Comparison of ENCODE assay signal across 9 cellular contexts in genomic region chr7:26329520-26330269, GRCh38. TPM values are rescaled to one million over a fixed set of nuclear protein-coding genes. Genes with fewer than 3 reads are reported as not detected.
DNase-seq lines count a peak whose midpoint lies in the region; ATAC-seq, FAIRE-seq and TF ChIP-seq lines count a peak whose summit lies in the region.
"Had no signal": no experiment of that assay in that cellular context is flagged by ENCODE, and none has a peak within 500 bp of the region (broad histone marks: within the 10 kb centered on the region; RNA-seq: fewer than 3 reads in every experiment).

No MANE protein-coding gene starts in this region.

- H3K27me3 Mint-ChIP-seq in neural progenitor cell (ENCODE audit: insufficient read depth, low read depth) = peaks cover 5% of the 10 kb centered on the region
- H3K27me3 Mint-ChIP-seq: activated CD4-positive, alpha-beta T cell treated with anti-CD3 and anti-CD28 coated beads, Interleukin-2, amount 10 ng/mL, durations not matched to agents 7 days and 5 days had no signal

- H3K9me3 Mint-ChIP-seq in neural progenitor cell = peaks cover 8% of the 10 kb centered on the region
- H3K9me3 Mint-ChIP-seq: activated CD4-positive, alpha-beta T cell treated with anti-CD3 and anti-CD28 coated beads, Interleukin-2, amount 10 ng/mL, durations not matched to agents 7 days and 5 days had no signal

- 82 to 84% methylated on average over 12 to 13 of the region's 13 CpGs for WGBS in heart right ventricle, 2 donors

- no peaks in the 10 kb centered on the region for H4K20me1 ChIP-seq in neural progenitor cell (ENCODE audit: low read depth)

- H3K27me3 ChIP-seq in heart right ventricle (no peaks in the 10 kb centered on the region), neural progenitor cell (no peaks in the 10 kb centered on the region)

- H3K4me3 Mint-ChIP-seq in neural progenitor cell = no peak overlapping the region
- H3K4me3 Mint-ChIP-seq: activated CD4-positive, alpha-beta T cell treated with anti-CD3 and anti-CD28 coated beads, Interleukin-2, amount 10 ng/mL, durations not matched to agents 7 days and 5 days had no signal

- H3K4me1 Mint-ChIP-seq in neural progenitor cell = peaks cover 4% of the 10 kb centered on the region

- no peak overlapping the region for H3K4me2 ChIP-seq in neural progenitor cell

- no peak for TF ChIP-seq POLR2A in H54 (IDR thresholded peaks at IDR 0.05; ENCODE audit: low read depth, low read length)

- in situ Hi-C loops in GM13977 (cut with MboI; ENCODE audit: low pct_unique_long_range_greater_than_20kb, low sequenced_read_pairs, unreplicated experiment) = no loop called here

- H3K79me2 ChIP-seq in neural progenitor cell (ENCODE audit: low read depth) = no peaks in the 10 kb centered on the region

- no peak for TF ChIP-seq CTCF in heart right ventricle (IDR thresholded peaks at IDR 0.05)
- TF ChIP-seq CTCF in GM13977 (IDR thresholded peaks at IDR 0.05; ENCODE audit: extremely low read depth, insufficient read depth, missing control alignments) = no peak
- TF ChIP-seq CTCF in neural progenitor cell (IDR thresholded peaks at IDR 0.05) = no peak

- no peaks in the 10 kb centered on the region for H3K36me3 ChIP-seq in heart right ventricle
- H3K36me3 ChIP-seq in neural progenitor cell = no peaks in the 10 kb centered on the region

- intact Hi-C loops in heart right ventricle (cut with DNase I) = no loop called here

- no peak overlapping the region for H3K27ac Mint-ChIP-seq in neural progenitor cell

- peaks cover 0 to 43% (median 0%) of the 10 kb centered on the region in 9 donors for H3K4me1 ChIP-seq in heart right ventricle
- no peaks in the 10 kb centered on the region for H3K4me1 ChIP-seq in neural progenitor cell

- H3K9me3 ChIP-seq in heart right ventricle (peaks cover 0 to 21% (median 3%) of the 10 kb centered on the region in 11 donors), neural progenitor cell (ENCODE audit: low read depth) (no peaks in the 10 kb centered on the region)

- FAIRE-seq in urothelium cell line (lab: Jason Lieb, UNC) = peak; percentile 40
- FAIRE-seq in H54 (lab: Jason Lieb, UNC) = no peak

- peak; percentile 64 for ATAC-seq in GM21529 (IDR thresholded peaks at IDR 0.05; ENCODE audit: unreplicated experiment)
- peak; percentile 33 to 71 (median 66) for ATAC-seq in heart right ventricle

- no peak overlapping the region for H3K4me3 ChIP-seq in heart right ventricle
- H3K4me3 ChIP-seq in neural progenitor cell = no peak overlapping the region

- H3K27ac ChIP-seq in heart right ventricle (peak overlapping the region in 1 of 10 donors; percentile 69), neural progenitor cell (no peak overlapping the region)

- no peaks in the 10 kb centered on the region for H3K36me3 Mint-ChIP-seq in neural progenitor cell

- H3F3A ChIP-seq in neural progenitor cell (ENCODE audit: low read depth) = no peaks in the 10 kb centered on the region

- peak; percentile 36 for DNase-seq in NAMALWA (ENCODE audit: low spot score)
- DNase-seq in heart right ventricle = peak; percentile 24 to 32
- no peak for DNase-seq in urothelium cell line (ENCODE audit: low spot score)
- no peak for DNase-seq in GM13977 (ENCODE audit: low spot score)
- DNase-seq in neural progenitor cell (ENCODE audit: low spot score) = no peak
- no peak for DNase-seq in H54 (ENCODE audit: insufficient read length, low spot score)
- DNase-seq: activated CD4-positive, alpha-beta T cell treated with anti-CD3 and anti-CD28 coated beads, Interleukin-2, amount 10 ng/mL, durations not matched to agents 7 days and 5 days; NCI-H510A treated with DMSO at 0.1 percent for 48 hours had no signal

- H3K9ac ChIP-seq in neural progenitor cell = no peak overlapping the region

- H2AFZ ChIP-seq in neural progenitor cell (replicated peaks) = no peak overlapping the region

RNA-seq across cellular contexts. Expression of gene SNX10, which starts 38.0 kb away (rescaled TPM):
- 10 to 100 TPM in 1 of 10 donors, 1 to 10 TPM in 9; 1.0 to 11.9 (median 1.8) TPM for total RNA-seq in heart right ventricle
- under 1 TPM; 0.75 to 0.88 TPM for polyA plus RNA-seq in heart right ventricle
- 19.5 and 29.6 TPM in 2 replicates for total RNA-seq in neural progenitor cell (ENCODE audit: low replicate concordance)

Comparison
In these comparisons a context has a peak if more than half of its experiments do, and no peak if none do; other contexts are left out.
1. DNase-seq: peak in NAMALWA (single experiment) and heart right ventricle (2 of 2); none in urothelium cell line (single experiment), GM13977 (single experiment), neural progenitor cell (single experiment) and H54 (single experiment).